ENCODE assay signal across 1 cellular context in genomic region chr20:60057866-60058807, GRCh38.
A peak's percentile ranks its signal among the peaks of the same experiment; 100 is the strongest.
TF ChIP-seq lines count a peak whose summit lies in the region.

No MANE protein-coding gene starts in this region.

TF ChIP-seq in HEK293, 187 proteins besides CTCF, POLR2A, EP300 and RAD21 (continued from another document and continues in another):
- TF ChIP-seq ZNF792 (tag by site-specific recombination; IDR thresholded peaks at IDR 0.05) (no peak), ZNF112 (tag by site-specific recombination; IDR thresholded peaks at IDR 0.05) (no peak), ZNF747 (tag by site-specific recombination; IDR thresholded peaks at IDR 0.05) (no peak), ZNF121 (tag by site-specific recombination; IDR thresholded peaks at IDR 0.05) (no peak), ZNF366 (tag by site-specific recombination; conservative IDR thresholded peaks at IDR 0.05) (no peak; the same call in 1 of the 2 replicates), ZNF704 (tag by site-specific recombination; IDR thresholded peaks at IDR 0.05) (no peak), ZXDB (tag by site-specific recombination; IDR thresholded peaks at IDR 0.05) (no peak), ZNF639 (tag by site-specific recombination; IDR thresholded peaks at IDR 0.05) (no peak), ZNF530 (tag by site-specific recombination; IDR thresholded peaks at IDR 0.05; ENCODE audit: low read depth) (no peak), ZNF830 (tag by site-specific recombination; IDR thresholded peaks at IDR 0.05; ENCODE audit: low read depth) (no peak), FEZF1 (tag by site-specific recombination; IDR thresholded peaks at IDR 0.05) (peak; percentile 64; the same call in 1 of the 2 replicates), ZBTB17 (tag by site-specific recombination; IDR thresholded peaks at IDR 0.05) (peak; percentile 84), ZNF670 (tag by site-specific recombination; IDR thresholded peaks at IDR 0.05; ENCODE audit: low read depth) (no peak), ZNF423 (tag by site-specific recombination; IDR thresholded peaks at IDR 0.05) (peak; percentile 47; the same call in 1 of the 2 replicates), ZNF248 (tag by site-specific recombination; IDR thresholded peaks at IDR 0.05) (no peak), AEBP2 (tag by site-specific recombination; IDR thresholded peaks at IDR 0.05; ENCODE audit: borderline replicate concordance) (no peak), ZNF274 (IDR thresholded peaks at IDR 0.05; ENCODE audit: low read length) (no peak), ZNF274 (tag by site-specific recombination; IDR thresholded peaks at IDR 0.05; ENCODE audit: borderline replicate concordance) (no peak), ZNF555 (tag by site-specific recombination; conservative IDR thresholded peaks at IDR 0.05) (no peak), ZNF302 (tag by site-specific recombination; IDR thresholded peaks at IDR 0.05; ENCODE audit: low read depth) (no peak), ZNF629 (tag by site-specific recombination; IDR thresholded peaks at IDR 0.05) (peak; percentile 91), ZSCAN30 (tag by site-specific recombination; IDR thresholded peaks at IDR 0.05) (no peak), ZNF518A (tag by site-specific recombination; conservative IDR thresholded peaks at IDR 0.05; ENCODE audit: low read depth) (0 out of 2 replicates have a peak, but pooled peaks have one; percentile 32), ZBTB49 (tag by site-specific recombination; IDR thresholded peaks at IDR 0.05; ENCODE audit: low read depth) (no peak), KLF9 (tag by site-specific recombination; IDR thresholded peaks at IDR 0.05; ENCODE audit: low read depth) (no peak), ZFP41 (tag by site-specific recombination; IDR thresholded peaks at IDR 0.05; ENCODE audit: borderline replicate concordance) (no peak), HIC1 (tag by site-specific recombination; IDR thresholded peaks at IDR 0.05) (peak; percentile 65), ZNF560 (tag by site-specific recombination; IDR thresholded peaks at IDR 0.05; ENCODE audit: borderline replicate concordance) (no peak), ZSCAN18 (tag by site-specific recombination; IDR thresholded peaks at IDR 0.05) (no peak), ZNF707 (tag by site-specific recombination; IDR thresholded peaks at IDR 0.05) (no peak), ZNF148 (tag by site-specific recombination; IDR thresholded peaks at IDR 0.05; ENCODE audit: borderline replicate concordance) (no peak), ZNF571 (tag by site-specific recombination; IDR thresholded peaks at IDR 0.05) (no peak), ZFP37 (tag by site-specific recombination; IDR thresholded peaks at IDR 0.05) (no peak), TSHZ1 (tag by site-specific recombination; IDR thresholded peaks at IDR 0.05; ENCODE audit: borderline replicate concordance) (no peak), ZNF558 (tag by site-specific recombination; IDR thresholded peaks at IDR 0.05) (no peak)
